1 cellular context compared by ENCODE assay signal in the genomic region with DNA sequence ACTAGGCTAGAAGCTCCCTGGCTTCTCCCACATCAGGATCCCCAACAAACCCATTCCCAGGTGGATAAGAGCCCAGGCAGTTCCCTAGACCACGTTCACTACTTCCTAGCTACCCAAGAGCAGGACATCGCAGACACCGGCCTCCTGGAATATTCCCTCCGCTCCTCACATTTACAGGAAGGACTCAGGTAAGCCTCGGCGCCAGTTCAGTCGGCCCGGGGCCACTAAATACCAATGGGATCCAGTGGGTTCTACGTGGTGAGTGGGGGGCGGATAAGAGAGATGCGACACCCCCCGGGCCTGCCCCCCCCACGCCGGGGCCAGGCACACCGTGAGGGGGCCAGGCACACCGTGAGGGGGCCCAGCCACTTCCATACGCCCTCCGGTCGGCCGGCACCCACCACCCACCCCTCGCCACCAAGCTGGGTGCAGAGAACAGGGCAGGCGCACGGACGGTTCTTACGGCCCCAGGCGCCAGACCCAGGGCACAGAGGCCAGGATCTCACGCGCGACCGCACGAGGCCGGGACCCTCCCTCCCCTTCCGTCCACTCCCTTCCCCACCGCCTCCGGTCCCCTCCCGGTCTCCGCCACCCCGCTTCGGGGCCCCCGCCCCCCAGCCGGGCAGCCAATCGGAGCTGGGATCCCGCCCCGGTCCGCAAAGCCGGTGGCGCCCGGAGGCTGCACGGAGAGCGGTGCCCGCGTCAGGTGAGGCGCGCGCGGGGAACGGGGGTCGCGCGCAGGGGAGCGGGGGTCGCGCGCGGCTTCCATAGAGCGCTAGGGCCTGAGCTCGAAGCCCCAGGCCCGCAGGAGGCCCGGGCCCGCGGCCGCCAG.
TF ChIP-seq lines count a peak whose summit lies in the region.

A gene with protein sequence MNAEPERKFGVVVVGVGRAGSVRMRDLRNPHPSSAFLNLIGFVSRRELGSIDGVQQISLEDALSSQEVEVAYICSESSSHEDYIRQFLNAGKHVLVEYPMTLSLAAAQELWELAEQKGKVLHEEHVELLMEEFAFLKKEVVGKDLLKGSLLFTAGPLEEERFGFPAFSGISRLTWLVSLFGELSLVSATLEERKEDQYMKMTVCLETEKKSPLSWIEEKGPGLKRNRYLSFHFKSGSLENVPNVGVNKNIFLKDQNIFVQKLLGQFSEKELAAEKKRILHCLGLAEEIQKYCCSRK (plus strand): TSS at position 652 of the 832 bp plus-strand sequence. CDS start 12,479 bp downstream, outside the sequence.

TF ChIP-seq in IMR-90, 13 proteins besides CTCF, POLR2A, EP300 and RAD21 (continued from another document):
- TF ChIP-seq MAFK (IDR thresholded peaks at IDR 0.05; ENCODE audit: low read depth, low read length) (no peak), MXI1 (IDR thresholded peaks at IDR 0.05; ENCODE audit: borderline replicate concordance, low read depth, low read length) (no peak)
TF ChIP-seq in IMR-90: peak in this region for 0.
